ENCODE assay signal across 10 cellular contexts in the genomic region with DNA sequence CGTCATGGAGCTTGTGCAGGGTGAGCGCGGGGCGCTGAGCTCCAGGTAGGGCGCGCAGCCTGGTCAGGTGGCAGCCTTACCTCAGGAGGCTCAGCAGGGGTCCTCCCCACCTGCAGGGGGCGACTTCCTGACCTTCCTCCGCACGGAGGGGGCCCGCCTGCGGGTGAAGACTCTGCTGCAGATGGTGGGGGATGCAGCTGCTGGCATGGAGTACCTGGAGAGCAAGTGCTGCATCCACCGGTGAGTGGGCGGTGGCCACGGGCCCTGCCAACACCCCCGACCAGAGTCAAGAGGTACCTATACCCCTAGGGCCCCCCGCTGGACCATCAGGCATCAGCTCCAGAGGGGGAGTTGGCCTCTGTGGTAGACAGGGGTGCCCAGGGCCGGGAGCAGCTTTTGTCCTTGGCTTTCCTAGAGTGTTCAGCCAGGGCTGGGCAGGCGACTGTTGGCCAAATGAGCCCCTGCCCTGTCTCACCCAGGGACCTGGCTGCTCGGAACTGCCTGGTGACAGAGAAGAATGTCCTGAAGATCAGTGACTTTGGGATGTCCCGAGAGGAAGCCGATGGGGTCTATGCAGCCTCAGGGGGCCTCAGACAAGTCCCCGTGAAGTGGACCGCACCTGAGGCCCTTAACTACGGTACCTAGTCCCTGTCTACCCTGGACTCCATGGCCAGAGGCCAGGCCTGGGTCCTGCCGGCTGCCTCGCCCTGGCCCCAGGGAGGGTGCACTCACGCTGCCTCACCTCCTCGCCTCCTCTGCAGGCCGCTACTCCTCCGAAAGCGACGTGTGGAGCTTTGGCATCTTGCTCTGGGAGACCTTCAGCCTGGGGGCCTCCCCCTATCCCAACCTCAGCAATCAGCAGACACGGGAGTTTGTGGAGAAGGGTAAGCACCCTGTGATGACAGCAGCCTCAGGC. TPM values are rescaled to one million over a fixed set of nuclear protein-coding genes. Genes with fewer than 3 reads are reported as not detected.
DNase-seq lines count a peak whose midpoint lies in the region; ATAC-seq, FAIRE-seq and TF ChIP-seq lines count a peak whose summit lies in the region.
"Had no signal": no experiment of that assay in that cellular context is flagged by ENCODE, and none has a peak within 500 bp of the region (broad histone marks: within the 10 kb centered on the region; RNA-seq: fewer than 3 reads in every experiment).

No MANE protein-coding gene starts in this region.

- peaks cover 5% of the 10 kb centered on the region; the same call in 1 of the 3 replicates for H3K4me1 Mint-ChIP-seq in GM23338

- H2AFZ ChIP-seq in GM23338, result no peak overlapping the region
- no peak overlapping the region for H2AFZ ChIP-seq in SU-DHL-6 (ENCODE audit: low read depth, low read length, severe bottlenecking)

- in situ Hi-C loops in GM13976 (cut with MboI; ENCODE audit: low sequenced_read_pairs, unreplicated experiment), result loop anchor here (25.0 kb wide), 2 partner anchors 406 to 581 kb away; no protein-coding TSS in a partner anchor

- CTCF ChIA-PET in A549 (lab: Yijun Ruan, JAX), result interaction anchor here (0.6 to 16.8 kb wide), 27 partner anchors 9 to 578 kb away, joined by 3 to 326 read pairs (median 3); partner anchors contain the start of genes FES, HDDC3, MAN2A2 and UNC45A

- no peak for TF ChIP-seq RAD21 in A549 (conservative IDR thresholded peaks at IDR 0.05 in 1 of 2, IDR thresholded peaks at IDR 0.05 in 1 of 2)

- H3K27ac ChIP-seq in A549, result peak overlapping the region in 1 of 2 experiments; percentile 31; a peak in 1 of 6 replicates
- no peak overlapping the region for H3K27ac ChIP-seq in GM23338 (ENCODE audit: low read depth)
- no peak overlapping the region for H3K27ac ChIP-seq in SU-DHL-6 (ENCODE audit: low read depth, low read length)
- H3K27ac ChIP-seq: BLaER1 treated with 17β-estradiol and CSF1 and Interleukin-3, amounts not matched to agents 10 nM and 100 nM had no signal

- H3K27me3 ChIP-seq in GM23338 (ENCODE audit: insufficient read depth), result no peaks in the 10 kb centered on the region
- 0 out of 2 replicates have a peak, but pooled peaks cover 4% of the 10 kb centered on the region for H3K27me3 ChIP-seq in SU-DHL-6 (ENCODE audit: low read length)
- H3K27me3 ChIP-seq: BLaER1 treated with 17β-estradiol and CSF1 and Interleukin-3, amounts not matched to agents 10 nM and 100 nM had no signal

- no peaks in the 10 kb centered on the region for H3K9me3 Mint-ChIP-seq in GM23338

- POLR2A ChIA-PET in A549 (lab: Yijun Ruan, JAX), result interaction anchor here (1.2 kb wide), 1 partner anchor 38 kb away, joined by 4 read pairs; the partner anchor contains the start of gene HDDC3

- H3K9ac ChIP-seq in SU-DHL-6 (ENCODE audit: low read length), result no peak overlapping the region

- H3K36me3 Mint-ChIP-seq in GM23338 (ENCODE audit: low read depth), result peaks cover 8% of the 10 kb centered on the region

- H3K27ac Mint-ChIP-seq in GM23338, result no peak overlapping the region

- H4K20me1 ChIP-seq in GM23338 (replicated peaks; ENCODE audit: insufficient read depth) (no peaks in the 10 kb centered on the region), SU-DHL-6 (ENCODE audit: low read depth, low read length) (no peaks in the 10 kb centered on the region)

- 78% methylated on average over 20 of the region's 33 CpGs for WGBS in A549 (ENCODE audit: missing lambda C conversion rate)

- DNase-seq in A549 (ENCODE audit: low read depth in 1 of 2, low spot score in 1 of 2) (peak in 1 of 2 experiments; percentile 36), GM23338 (ENCODE audit: low spot score) (peak; percentile 17), DMS 273 treated with DMSO at 0.1 percent for 48 hours (lab: John Stamatoyannopoulos, UW) (no peak), NCI-H2196 treated with DMSO at 0.1 percent for 48 hours (lab: John Stamatoyannopoulos, UW; ENCODE audit: unreplicated experiment) (no peak), GM13976 (ENCODE audit: low spot score) (no peak)
- DNase-seq: NCI-H1417 treated with DMSO at 0.1 percent for 48 hours had no signal

- no peak for FAIRE-seq in A549 (lab: Jason Lieb, UNC)
- FAIRE-seq: bronchial epithelial cell, TTC549 had no signal

- H3K4me2 ChIP-seq in A549, result peak overlapping the region; percentile 25; the same call in 1 of the 3 replicates
- no peak overlapping the region for H3K4me2 ChIP-seq in GM23338
- no peak overlapping the region for H3K4me2 ChIP-seq in SU-DHL-6 (ENCODE audit: low read depth, low read length, poor library complexity, severe bottlenecking)
- H3K4me2 ChIP-seq: BLaER1 treated with 17β-estradiol and CSF1 and Interleukin-3, amounts not matched to agents 10 nM and 100 nM had no signal

- H3K4me1 ChIP-seq in A549 (no peaks in the 10 kb centered on the region), GM23338 (ENCODE audit: insufficient read depth) (no peaks in the 10 kb centered on the region)

- peak; percentile 16; the same call in 1 of the 3 replicates for TF ChIP-seq CTCF in A549 (IDR thresholded peaks at IDR 0.05)
- TF ChIP-seq CTCF in GM23338 (conservative IDR thresholded peaks at IDR 0.05; ENCODE audit: low read depth in 2 of 2), result peak; percentile 11 to 54; a peak in 2 of 4 replicates
- peak; percentile 14 for TF ChIP-seq CTCF in SU-DHL-6 (IDR thresholded peaks at IDR 0.05; ENCODE audit: insufficient read depth, low read length, poor library complexity, severe bottlenecking)
- no peak for TF ChIP-seq CTCF in GM13976 (IDR thresholded peaks at IDR 0.05; ENCODE audit: borderline replicate concordance, control extremely low read depth, extremely low read depth, insufficient read depth, missing control alignments)

- ATAC-seq in A549 (peak in 1 of 2 experiments; percentile 57; a peak in 3 of 6 replicates), GM23338 (no peak; the same call in 2 of the 3 replicates)

- no peak for TF ChIP-seq POLR2A in A549 (IDR thresholded peaks at IDR 0.05; ENCODE audit: low read length)

- peaks cover 16% of the 10 kb centered on the region for H3K27me3 Mint-ChIP-seq in GM23338 (ENCODE audit: insufficient read depth, low read depth, poor library complexity)

- no peaks in the 10 kb centered on the region for H3K36me3 ChIP-seq in GM23338 (ENCODE audit: insufficient read depth)
- no peaks in the 10 kb centered on the region for H3K36me3 ChIP-seq in SU-DHL-6 (ENCODE audit: low read length)

- H3K9me2 ChIP-seq in GM23338 (ENCODE audit: insufficient read depth) (no peaks in the 10 kb centered on the region), SU-DHL-6 (replicated peaks; ENCODE audit: insufficient read depth, low read length) (no peaks in the 10 kb centered on the region)

- H3K9me3 ChIP-seq in A549 (no peaks in the 10 kb centered on the region), SU-DHL-6 (ENCODE audit: insufficient read depth, low read length) (no peaks in the 10 kb centered on the region)
- H3K9me3 ChIP-seq: BLaER1 treated with 17β-estradiol and CSF1 and Interleukin-3, amounts not matched to agents 10 nM and 100 nM had no signal

- H3K4me3 ChIP-seq in A549 (peak overlapping the region; percentile 8; the same call in 1 of the 3 replicates), GM23338 (no peak overlapping the region), SU-DHL-6 (ENCODE audit: insufficient read depth, low read length, poor library complexity, severe bottlenecking) (no peak overlapping the region)
- H3K4me3 ChIP-seq: BLaER1 treated with 17β-estradiol and CSF1 and Interleukin-3, amounts not matched to agents 10 nM and 100 nM had no signal

- H3K79me2 ChIP-seq in GM23338 (replicated peaks; ENCODE audit: insufficient read depth) (no peaks in the 10 kb centered on the region), SU-DHL-6 (ENCODE audit: insufficient read depth, low read length) (no peaks in the 10 kb centered on the region)

- no peak overlapping the region for H3K4me3 Mint-ChIP-seq in GM23338

- H3F3A ChIP-seq in GM23338 (replicated peaks; ENCODE audit: low read depth), result no peaks in the 10 kb centered on the region
- no peaks in the 10 kb centered on the region for H3F3A ChIP-seq in SU-DHL-6 (ENCODE audit: insufficient read depth)

- no peak for TF ChIP-seq EP300 in A549 (IDR thresholded peaks at IDR 0.05)

RNA-seq across cellular contexts. Expression of gene FES, which starts 9.1 kb away (rescaled TPM):
- polyA plus RNA-seq in A549 (2011; rRNA removed) (0.50 and 0.53 TPM in 2 replicates), A549 (2017; fragmentation: RNase III; extraction: RNeasy Plus Mini Kit Qiagen cat#74134 plus additional on column Dnase treatment) (0.39 to 0.50 TPM (median 0.45 TPM) in 3 replicates), GM23338 (2016; fragmentation: Nextera tagmentation; extraction: Ambion mirVana) (2.7 and 3.1 TPM in 2 replicates)
- 1.4 and 1.7 TPM in 2 replicates for polyA plus RNA-seq in A549 (2012; cell fraction: cytosol; rRNA removed)
- polyA plus RNA-seq in A549 (2012; cell fraction: nucleus; rRNA removed), result 1.4 and 1.7 TPM in 2 replicates
- 0.39 TPM in 1 of 2 replicates, not detected in the other for polyA minus RNA-seq in A549 (2011; rRNA and poly(A)+ RNA removed)
- total RNA-seq in GM23338 (2014; rRNA removed; shearing (Covaris generic)), result 14.4 and 18.6 TPM in 2 replicates

RNA-seq across cellular contexts. Expression of gene MAN2A2, which starts 9.7 kb away (rescaled TPM):
- polyA plus RNA-seq in A549 (2011; rRNA removed), result 22.0 and 37.0 TPM in 2 replicates
- 56.4 and 73.9 TPM in 2 replicates for polyA plus RNA-seq in A549 (2012; cell fraction: cytosol; rRNA removed)
- polyA plus RNA-seq in A549 (2012; cell fraction: nucleus; rRNA removed), result 415 and 583 TPM in 2 replicates
- 29.6 to 35.3 TPM (median 32.6 TPM) in 3 replicates for polyA plus RNA-seq in A549 (2017; fragmentation: RNase III; extraction: RNeasy Plus Mini Kit Qiagen cat#74134 plus additional on column Dnase treatment)
- polyA minus RNA-seq in A549 (2011; rRNA and poly(A)+ RNA removed), result 42.7 and 43.2 TPM in 2 replicates
- 3.5 and 17.1 TPM in 2 replicates for total RNA-seq in GM23338 (2014; rRNA removed; shearing (Covaris generic))
- polyA plus RNA-seq in GM23338 (2016; fragmentation: Nextera tagmentation; extraction: Ambion mirVana), result 8.0 and 8.2 TPM in 2 replicates

RNA-seq across cellular contexts. Expression of gene FURIN, which starts 25.0 kb away (rescaled TPM):
- polyA plus RNA-seq in A549 (2011; rRNA removed), result 16.8 and 20.9 TPM in 2 replicates
- 26.9 and 42.5 TPM in 2 replicates for polyA plus RNA-seq in A549 (2012; cell fraction: cytosol; rRNA removed)
- 36.8 and 51.9 TPM in 2 replicates for polyA plus RNA-seq in A549 (2012; cell fraction: nucleus; rRNA removed)
- 23.1 to 37.1 TPM (median 33.3 TPM) in 3 replicates for polyA plus RNA-seq in A549 (2017; fragmentation: RNase III; extraction: RNeasy Plus Mini Kit Qiagen cat#74134 plus additional on column Dnase treatment)
- 29.8 and 47.2 TPM in 2 replicates for polyA minus RNA-seq in A549 (2011; rRNA and poly(A)+ RNA removed)
- total RNA-seq in GM23338 (2014; rRNA removed; shearing (Covaris generic)), result 15.7 and 20.9 TPM in 2 replicates
- polyA plus RNA-seq in GM23338 (2016; fragmentation: Nextera tagmentation; extraction: Ambion mirVana), result 6.3 and 7.4 TPM in 2 replicates

RNA-seq across cellular contexts. Expression of gene HDDC3, which starts 38.9 kb away (rescaled TPM):
- polyA plus RNA-seq in A549 (2011; rRNA removed), result 29.8 and 31.9 TPM in 2 replicates
- polyA plus RNA-seq in A549 (2012; cell fraction: cytosol; rRNA removed), result 41.6 and 42.9 TPM in 2 replicates
- 28.9 and 34.8 TPM in 2 replicates for polyA plus RNA-seq in A549 (2012; cell fraction: nucleus; rRNA removed)
- 25.3 to 29.7 TPM (median 26.1 TPM) in 3 replicates for polyA plus RNA-seq in A549 (2017; fragmentation: RNase III; extraction: RNeasy Plus Mini Kit Qiagen cat#74134 plus additional on column Dnase treatment)
- 27.4 and 33.9 TPM in 2 replicates for polyA minus RNA-seq in A549 (2011; rRNA and poly(A)+ RNA removed)
- total RNA-seq in GM23338 (2014; rRNA removed; shearing (Covaris generic)), result 9.1 and 19.0 TPM in 2 replicates
- polyA plus RNA-seq in GM23338 (2016; fragmentation: Nextera tagmentation; extraction: Ambion mirVana), result 16.0 and 17.4 TPM in 2 replicates

RNA-seq across cellular contexts. Expression of gene UNC45A, which starts 41.7 kb away (rescaled TPM):
- polyA plus RNA-seq in A549 (2011; rRNA removed) (47.7 and 48.2 TPM in 2 replicates), A549 (2017; fragmentation: RNase III; extraction: RNeasy Plus Mini Kit Qiagen cat#74134 plus additional on column Dnase treatment) (76.9 to 82.5 TPM (median 80.4 TPM) in 3 replicates), GM23338 (2016; fragmentation: Nextera tagmentation; extraction: Ambion mirVana) (35.9 and 40.2 TPM in 2 replicates)
- polyA plus RNA-seq in A549 (2012; cell fraction: cytosol; rRNA removed), result 70.2 and 71.6 TPM in 2 replicates
- polyA plus RNA-seq in A549 (2012; cell fraction: nucleus; rRNA removed), result 128 and 156 TPM in 2 replicates
- 84.6 and 90.4 TPM in 2 replicates for polyA minus RNA-seq in A549 (2011; rRNA and poly(A)+ RNA removed)
- total RNA-seq in GM23338 (2014; rRNA removed; shearing (Covaris generic)), result 86.8 and 87.5 TPM in 2 replicates
